In the genomic region with DNA sequence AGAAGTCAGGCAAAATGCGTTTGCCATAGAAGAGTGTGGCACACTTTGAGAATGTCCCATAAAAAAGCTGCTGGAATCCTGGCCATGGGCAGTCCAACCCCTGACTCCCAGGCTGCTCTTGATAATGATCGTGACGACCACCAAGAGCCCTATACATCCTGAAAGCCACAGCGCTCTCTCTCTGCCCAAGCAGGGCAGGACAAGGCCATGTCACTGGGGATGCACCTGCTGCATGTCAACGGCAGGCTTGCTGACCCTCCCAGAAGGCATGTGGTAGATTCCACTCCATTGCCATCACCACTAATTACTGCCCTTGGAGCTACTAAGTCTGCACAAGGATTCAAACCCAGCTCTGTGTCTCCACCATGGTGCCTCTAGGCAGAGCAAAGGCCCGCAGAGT, we compare ENCODE assay signal across 29 cellular contexts.
"Had no signal": no experiment of that assay in that cellular context is flagged by ENCODE, and none has a peak within 500 bp of the region (broad histone marks: within the 10 kb centered on the region; RNA-seq: fewer than 3 reads in every experiment).

No MANE protein-coding gene starts in this region.

- DNase-seq: naive thymus-derived CD8-positive, alpha-beta T cell; nephron progenitor cell; nucleus accumbens; pancreas; right cardiac atrium; right lobe of liver; sigmoid colon; spleen; stimulated activated CD4-positive, alpha-beta T cell treated with anti-CD3 and anti-CD28 coated beads, Interleukin-12 subunit alpha, Interleukin-12 subunit beta, amount 100 ng/mL, for 4 hours; stimulated activated CD4-positive, alpha-beta T cell treated with anti-CD3 and anti-CD28 coated beads, Interleukin-1b, Interleukin-23, amount 100 ng/mL, for 48 hours; stimulated activated CD4-positive, alpha-beta T cell treated with anti-CD3 and anti-CD28 coated beads, Interleukin-4, amount 100 ng/mL, for 1 hour; stimulated activated CD4-positive, alpha-beta T cell treated with anti-CD3 and anti-CD28 coated beads, Interleukin-4, amount 100 ng/mL, for 4 hours; stimulated activated CD8-positive, alpha-beta memory T cell treated with anti-CD3 and anti-CD28 coated beads, Interleukin-4, amount 100 ng/mL, for 48 hours; stimulated activated naive CD4-positive, alpha-beta T cell; stimulated activated naive CD8-positive, alpha-beta T cell treated with anti-CD3 and anti-CD28 coated beads, Interleukin-15, amount 100 ng/mL, for 72 hours; stimulated activated naive CD8-positive, alpha-beta T cell treated with anti-CD3 and anti-CD28 coated beads, Interleukin-15, Interleukin-2, amounts not matched to agents 100 U/mL and 50 U/mL, for 24 hours; substantia nigra; testis; tibial artery; transverse colon; upper lobe of right lung; uterus had no signal

- H3K4me3 ChIP-seq: pancreas, prostate gland, right lobe of liver, sigmoid colon, skin epidermis, smooth muscle cell, spleen, suprapubic skin, testis, tibial artery, transverse colon, upper lobe of right lung, uterus had no signal

- H3K27ac ChIP-seq: neutrophil, pancreas, prostate gland, right lobe of liver, sigmoid colon, skin epidermis, spleen, suprapubic skin, testis, tibial artery, transverse colon, upper lobe of right lung, uterus had no signal

- ATAC-seq: naive thymus-derived CD8-positive, alpha-beta T cell; natural killer cell treated with Interleukin-12 subunit alpha and Interleukin-12 subunit beta and Interleukin-15 and Interleukin-18, amount 100 ng/mL, for 72 hours; pancreas; right cardiac atrium; right lobe of liver; stimulated activated memory B cell treated with anti-CD40 and anti-IgM and Interleukin-4, amounts not matched to agents 10 μg/mL and 1 μg/mL and 100 μg/mL, for 72 hours; stimulated activated naive CD8-positive, alpha-beta T cell treated with anti-CD3 and anti-CD28 coated beads, Interleukin-15, amount 100 ng/mL, for 72 hours; stimulated activated naive CD8-positive, alpha-beta T cell treated with anti-CD3 and anti-CD28 coated beads, Interleukin-15, Interleukin-2, amounts not matched to agents 100 U/mL and 50 U/mL, for 24 hours; upper lobe of right lung had no signal

- H3K4me1 ChIP-seq: pancreas, prostate gland, right lobe of liver, sigmoid colon, spleen, suprapubic skin, testis, tibial artery, transverse colon, upper lobe of right lung, uterus had no signal

- H3K27me3 ChIP-seq: neutrophil, pancreas, right lobe of liver, sigmoid colon, spleen, suprapubic skin, testis, tibial artery, transverse colon, upper lobe of right lung, uterus had no signal

- H3K9me3 ChIP-seq: neutrophil, pancreas, prostate gland, right lobe of liver, sigmoid colon, spleen, suprapubic skin, testis, tibial artery, transverse colon, upper lobe of right lung, uterus had no signal

- H3K36me3 ChIP-seq: neutrophil, prostate gland, right lobe of liver, transverse colon, uterus had no signal
